In the genomic region with DNA sequence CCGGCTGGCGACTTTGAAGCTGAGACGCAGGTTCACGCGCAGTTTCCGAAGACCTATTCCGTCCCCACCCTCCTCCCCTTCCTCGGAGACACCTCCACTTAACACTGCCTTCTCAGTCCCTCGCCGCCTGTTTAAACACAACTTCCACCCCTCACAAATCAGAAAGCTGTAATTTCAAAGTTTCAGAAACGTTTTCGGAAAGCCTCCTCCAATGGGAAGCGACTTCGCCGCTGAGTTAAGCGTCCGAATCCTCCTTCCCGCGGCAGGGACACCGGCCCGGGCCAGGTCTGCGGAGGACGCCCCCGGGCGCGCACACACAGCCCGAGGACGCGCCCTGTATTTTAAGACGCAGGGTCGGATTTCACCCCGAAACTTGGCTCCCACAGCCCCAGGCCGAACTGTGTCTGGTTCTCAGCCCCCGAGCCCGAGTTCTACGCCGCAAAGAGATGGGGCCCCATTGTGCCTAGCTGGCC, we compare ENCODE assay signal across 8 cellular contexts. TPM values are rescaled to one million over a fixed set of nuclear protein-coding genes. Genes with fewer than 3 reads are reported as not detected.
A peak's percentile ranks its signal among the peaks of the same experiment; 100 is the strongest.
DNase-seq lines count a peak whose midpoint lies in the region; TF ChIP-seq lines count a peak whose summit lies in the region.

No MANE protein-coding gene starts in this region.

- CTCF ChIA-PET in MCF 10A (lab: Yijun Ruan, JAX): interaction anchor here (0.7 kb wide), 1 partner anchor 10 kb away, joined by 3 read pairs; no protein-coding TSS in a partner anchor

- H3K9me3 Mint-ChIP-seq in MCF 10A (ENCODE audit: unreplicated experiment): no peaks in the 10 kb centered on the region

- POLR2A ChIA-PET in MCF 10A (lab: Yijun Ruan, JAX): interaction anchor here (0.7 kb wide), 1 partner anchor 31 kb away, joined by 3 read pairs; no protein-coding TSS in a partner anchor

- DNase-seq in DMS53 (lab: John Stamatoyannopoulos, UW): peak; percentile 23
- DNase-seq in DMS53 treated with DMSO at 0.1 percent for 48 hours (lab: John Stamatoyannopoulos, UW; ENCODE audit: unreplicated experiment): no peak
- DNase-seq in NCI-H1105 treated with DMSO at 0.1 percent for 48 hours (lab: John Stamatoyannopoulos, UW): peak; percentile 54
- no peak for DNase-seq in MCF 10A (ENCODE audit: unreplicated experiment)
- peak; percentile 87 for DNase-seq in left kidney (ENCODE audit: low read depth, low spot score)
- peak; percentile 9 to 22 for DNase-seq in stimulated activated CD8-positive, alpha-beta memory T cell treated with anti-CD3 and anti-CD28 coated beads, Interleukin-15, amount 100 ng/mL, for 48 hours (ENCODE audit: low read depth in 2 of 2)
- no peak for DNase-seq in NCI-H1048 (lab: John Stamatoyannopoulos, UW)
- no peak for DNase-seq in effector CD4-positive, alpha-beta T cell

- H3K4me3 Mint-ChIP-seq in MCF 10A (ENCODE audit: unreplicated experiment): peak overlapping the region; percentile 25

- no peak overlapping the region for H3K27ac Mint-ChIP-seq in MCF 10A (ENCODE audit: low read depth, unreplicated experiment)

- no peaks in the 10 kb centered on the region for H3K27me3 Mint-ChIP-seq in MCF 10A (ENCODE audit: insufficient read depth, unreplicated experiment)

- TF ChIP-seq CTCF in MCF 10A (IDR thresholded peaks at IDR 0.05; ENCODE audit: unreplicated experiment): no peak

- peaks cover 12% of the 10 kb centered on the region for H3K4me1 Mint-ChIP-seq in MCF 10A (ENCODE audit: insufficient read depth, unreplicated experiment)

- intact Hi-C loops in MCF 10A (cut with micrococcal nuclease): no loop called here

- BruUV-seq in MCF 10A (replicated peaks; lab: Mats Ljungman, UMichigan): no TSS peak

- no peaks in the 10 kb centered on the region for H3K36me3 Mint-ChIP-seq in MCF 10A (ENCODE audit: insufficient read depth, unreplicated experiment)

RNA-seq across cellular contexts. Expression of a gene that starts 0.6 kb away (rescaled TPM):
- 1.2 TPM in 2 replicates for total RNA-seq in MCF 10A (2022)

Comparison
In these comparisons a context has a peak if more than half of its experiments do, and no peak if none do; other contexts are left out.
1. DNase-seq: peak in DMS53 (single experiment), NCI-H1105 treated with DMSO at 0.1 percent for 48 hours (single experiment), left kidney (single experiment) and stimulated activated CD8-positive, alpha-beta memory T cell treated with anti-CD3 and anti-CD28 coated beads, Interleukin-15, amount 100 ng/mL, for 48 hours (2 of 2); none in DMS53 treated with DMSO at 0.1 percent for 48 hours (single experiment), MCF 10A (single experiment), NCI-H1048 (single experiment) and effector CD4-positive, alpha-beta T cell (single experiment).